In the genomic region with DNA sequence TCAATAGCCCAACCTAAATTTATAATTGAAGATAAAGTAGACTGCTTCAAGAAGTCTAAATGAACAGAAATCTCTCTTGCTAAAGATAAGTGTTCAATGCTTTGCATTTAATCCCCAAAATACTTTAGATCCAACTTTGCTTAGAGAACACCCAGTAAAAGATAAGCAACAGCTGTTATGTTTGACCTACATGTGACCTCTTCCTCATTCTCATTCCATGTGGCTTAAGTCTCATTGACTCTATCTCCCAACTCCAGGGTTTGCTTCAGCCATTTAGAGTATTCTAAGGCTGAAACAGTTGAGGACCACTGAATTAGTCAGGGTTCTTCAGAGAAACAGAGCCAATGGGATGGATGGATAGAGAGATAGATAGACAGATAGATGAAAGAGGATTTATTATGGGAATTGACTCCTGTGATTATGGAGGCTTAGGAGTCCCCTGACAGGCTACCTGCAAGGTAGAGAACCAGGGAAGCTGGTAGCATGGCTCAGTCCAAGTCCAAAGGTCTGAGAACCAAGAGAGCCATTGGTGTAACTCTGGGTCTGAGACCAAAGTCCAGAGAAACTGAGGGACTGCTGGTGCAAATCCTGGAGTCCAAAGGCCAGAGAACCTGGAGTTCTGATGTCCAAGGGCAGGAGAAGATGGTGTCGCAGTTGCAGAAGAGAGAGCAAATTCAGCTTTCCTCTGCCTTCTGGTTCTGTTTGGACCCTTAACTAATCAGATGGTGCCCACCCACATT, we compare ENCODE assay signal across 1 cellular context.
TF ChIP-seq lines count a peak whose summit lies in the region.

No MANE protein-coding gene starts in this region.

TF ChIP-seq in IMR-90, 13 proteins besides CTCF, POLR2A, EP300 and RAD21:
- TF ChIP-seq, protein P1, sequence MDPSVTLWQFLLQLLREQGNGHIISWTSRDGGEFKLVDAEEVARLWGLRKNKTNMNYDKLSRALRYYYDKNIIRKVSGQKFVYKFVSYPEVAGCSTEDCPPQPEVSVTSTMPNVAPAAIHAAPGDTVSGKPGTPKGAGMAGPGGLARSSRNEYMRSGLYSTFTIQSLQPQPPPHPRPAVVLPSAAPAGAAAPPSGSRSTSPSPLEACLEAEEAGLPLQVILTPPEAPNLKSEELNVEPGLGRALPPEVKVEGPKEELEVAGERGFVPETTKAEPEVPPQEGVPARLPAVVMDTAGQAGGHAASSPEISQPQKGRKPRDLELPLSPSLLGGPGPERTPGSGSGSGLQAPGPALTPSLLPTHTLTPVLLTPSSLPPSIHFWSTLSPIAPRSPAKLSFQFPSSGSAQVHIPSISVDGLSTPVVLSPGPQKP (IDR thresholded peaks at IDR 0.05; ENCODE audit: borderline replicate concordance, low read depth, low read length): no peak
- TF ChIP-seq BHLHE40 (IDR thresholded peaks at IDR 0.05; ENCODE audit: low read depth, low read length): no peak
- no peak for TF ChIP-seq MXI1 (IDR thresholded peaks at IDR 0.05; ENCODE audit: borderline replicate concordance, low read depth, low read length)
- TF ChIP-seq SMC3 (IDR thresholded peaks at IDR 0.05; ENCODE audit: low read depth, low read length): no peak
- no peak for TF ChIP-seq RCOR1 (IDR thresholded peaks at IDR 0.05; ENCODE audit: insufficient replicate concordance, low read length)
